Comparison of ENCODE assay signal across 8 cellular contexts in genomic region chr14:105448706-105449111, GRCh38. TPM values are rescaled to one million over a fixed set of nuclear protein-coding genes. Genes with fewer than 3 reads are reported as not detected.
DNase-seq lines count a peak whose midpoint lies in the region; ATAC-seq, FAIRE-seq and TF ChIP-seq lines count a peak whose summit lies in the region.

No MANE protein-coding gene starts in this region.

- no peaks in the 10 kb centered on the region for H3K9me3 ChIP-seq in AG04450 (ENCODE audit: control insufficient read depth, insufficient read depth, low read length)
- no peaks in the 10 kb centered on the region for H3K9me3 ChIP-seq in Panc1 (ENCODE audit: control insufficient read depth, insufficient read depth, low read depth, low read length)
- no peaks in the 10 kb centered on the region for H3K9me3 ChIP-seq in ovary
- no peaks in the 10 kb centered on the region for H3K9me3 ChIP-seq in thoracic aorta

- peak; percentile 52 for ATAC-seq in GM19455 (IDR thresholded peaks at IDR 0.05; ENCODE audit: unreplicated experiment)
- ATAC-seq in Panc1, result peak; percentile 91
- ATAC-seq in thoracic aorta (ENCODE audit: insufficient number of reproducible peaks, low FRiP score, low read depth), result no peak
- no peak for ATAC-seq in GM18858 (IDR thresholded peaks at IDR 0.05; ENCODE audit: unreplicated experiment)

- peak; percentile 6 for DNase-seq in AG04450 (ENCODE audit: low read depth, low spot score)
- DNase-seq in Panc1 (ENCODE audit: low read depth, low spot score), result peak; percentile 7
- DNase-seq in activated effector memory CD4-positive, alpha-beta T cell treated with anti-CD3 and anti-CD28 coated beads, Interleukin-2, amount 50 U/mL, for 16 hours, result peak; percentile 88
- peak; percentile 88 to 96 for DNase-seq in frontal cortex (ENCODE audit: low spot score in 2 of 2)
- peak in 4 of 5 donors; percentile 66 to 74 (median 69) for DNase-seq in ovary
- no peak for DNase-seq in thoracic aorta (ENCODE audit: low spot score)

- no peaks in the 10 kb centered on the region for H3K4me1 ChIP-seq in Panc1 (ENCODE audit: control insufficient read depth, insufficient read depth, low read length)
- H3K4me1 ChIP-seq in ovary (ENCODE audit: insufficient read depth), result no peaks in the 10 kb centered on the region
- H3K4me1 ChIP-seq in thoracic aorta (ENCODE audit: control insufficient read depth in 1 of 2, low read depth in 2 of 2), result peaks cover 0 to 15% of the 10 kb centered on the region in 2 donors

- in situ Hi-C loops in Panc1 (cut with HindIII; ENCODE audit: low pct_unique_long_range_greater_than_20kb, low sequenced_read_pairs), result no loop called here

- H3K4me3 ChIP-seq in AG04450 (ENCODE audit: low read depth, low read length) (no peak overlapping the region), Panc1 (ENCODE audit: low read depth in 2 of 2, low read length in 2 of 2) (no peak overlapping the region), ovary (no peak overlapping the region), thoracic aorta (no peak overlapping the region)

- 26 to 51% (median 43%) methylated on average over 6 to 16 of the region's 16 CpGs for WGBS in ovary, 3 donors

- H3K36me3 ChIP-seq in Panc1 (ENCODE audit: control insufficient read depth, insufficient read depth, low read length) (no peaks in the 10 kb centered on the region; the same call in 1 of the 2 replicates), ovary (no peaks in the 10 kb centered on the region), thoracic aorta (peaks cover 21% of the 10 kb centered on the region)

- TF ChIP-seq CTCF in AG04450 (IDR thresholded peaks at IDR 0.05; ENCODE audit: low read depth, low read length), result peak; percentile 85
- TF ChIP-seq CTCF in Panc1 (IDR thresholded peaks at IDR 0.05), result peak; percentile 88
- TF ChIP-seq CTCF in ovary (IDR thresholded peaks at IDR 0.05), result peak; percentile 53 to 78 (median 59)
- TF ChIP-seq CTCF in thoracic aorta (IDR thresholded peaks at IDR 0.05), result peak; percentile 93

- CTCF ChIA-PET in AG04450 (lab: Charles Lee), result interaction anchor here (0.5 to 1.0 kb wide), 6 partner anchors 13 to 1534 kb away, joined by 3 to 5 read pairs (median 4); no protein-coding TSS in a partner anchor
- CTCF ChIA-PET in Panc1 (lab: Charles Lee), result interaction anchor here (0.8 kb wide), 1 partner anchor 10 kb away, joined by 3 read pairs; no protein-coding TSS in a partner anchor

- H3K27me3 ChIP-seq in AG04450 (ENCODE audit: control insufficient read depth, insufficient read depth, low read length), result no peaks in the 10 kb centered on the region
- H3K27me3 ChIP-seq in Panc1 (ENCODE audit: control insufficient read depth, insufficient read depth, low read length), result no peaks in the 10 kb centered on the region
- H3K27me3 ChIP-seq in ovary, result no peaks in the 10 kb centered on the region
- no peaks in the 10 kb centered on the region for H3K27me3 ChIP-seq in thoracic aorta (replicated peaks; ENCODE audit: insufficient read depth)

- no peak overlapping the region for H3K27ac ChIP-seq in AG04450 (ENCODE audit: low read depth, low read length)
- H3K27ac ChIP-seq in Panc1 (ENCODE audit: low read length), result no peak overlapping the region
- H3K27ac ChIP-seq in ovary, result no peak overlapping the region
- H3K27ac ChIP-seq in thoracic aorta, result peak overlapping the region in 1 of 2 donors; percentile 9

- intact Hi-C loops in Panc1 (cut with micrococcal nuclease; ENCODE audit: unreplicated experiment) (no loop called here), ovary (cut with DNase I) (no loop called here)

- no peak for FAIRE-seq in frontal cortex (lab: Jason Lieb, UNC)

- TF ChIP-seq POLR2A in ovary (IDR thresholded peaks at IDR 0.05), result no peak

- BruUV-seq in Panc1 (replicated peaks; lab: Mats Ljungman, UMichigan), result no TSS peak

- TF ChIP-seq EP300 in ovary (IDR thresholded peaks at IDR 0.05), result no peak

- POLR2A ChIA-PET in AG04450 (lab: Yijun Ruan, JAX), result interaction anchor here (0.6 kb wide), 1 partner anchor 25 kb away, joined by 5 read pairs; no protein-coding TSS in a partner anchor
- POLR2A ChIA-PET in Panc1 (lab: Charles Lee), result no interaction called here

RNA-seq across cellular contexts. Expression of gene CRIP2, which starts 25.9 kb away (rescaled TPM):
- 28.2 and 43.8 TPM in 2 replicates for polyA plus RNA-seq in AG04450 (2011; rRNA removed)
- 6.6 and 9.3 TPM in 2 replicates for polyA minus RNA-seq in AG04450 (2011; rRNA and poly(A)+ RNA removed)
- 280 TPM for total RNA-seq in Panc1 (2021; ENCODE audit: unreplicated experiment)
- 1,001 TPM for polyA plus RNA-seq in Panc1 (2012; ENCODE audit: insufficient read length)
- total RNA-seq in frontal cortex, result 88.0 TPM
- total RNA-seq in ovary, result 100 to 1,000 TPM in 1 of 7 donors, 10 to 100 TPM in 6; 21.3 to 242 (median 47.8) TPM
- polyA plus RNA-seq in ovary, result 10 to 100 TPM in 1 of 2 donors, under 1 TPM in 1; 0.35 to 95.1 TPM
- 100 to 1,000 TPM; 307 to 748 TPM for total RNA-seq in thoracic aorta

RNA-seq across cellular contexts. Expression of gene MTA1, which starts 29.1 kb away (rescaled TPM):
- polyA plus RNA-seq in AG04450 (2011; rRNA removed) (36.0 and 48.0 TPM in 2 replicates), ovary (10 to 100 TPM; 23.0 to 72.3 TPM)
- polyA minus RNA-seq in AG04450 (2011; rRNA and poly(A)+ RNA removed), result 43.6 and 52.1 TPM in 2 replicates
- total RNA-seq in Panc1 (2021; ENCODE audit: unreplicated experiment) (105 TPM), frontal cortex (42.0 TPM), ovary (100 to 1,000 TPM in 5 of 7 donors, 10 to 100 TPM in 2; 45.7 to 128 (median 112) TPM), thoracic aorta (10 to 100 TPM; 77.2 to 84.1 TPM)
- 102 TPM for polyA plus RNA-seq in Panc1 (2012; ENCODE audit: insufficient read length)

RNA-seq across cellular contexts. Expression of gene CRIP1, which starts 38.0 kb away (rescaled TPM):
- 0.74 and 0.86 TPM in 2 replicates for polyA plus RNA-seq in AG04450 (2011; rRNA removed)
- not detected in 2 replicates for polyA minus RNA-seq in AG04450 (2011; rRNA and poly(A)+ RNA removed)
- 1,056 TPM for total RNA-seq in Panc1 (2021; ENCODE audit: unreplicated experiment)
- 2,110 TPM for polyA plus RNA-seq in Panc1 (2012; ENCODE audit: insufficient read length)
- total RNA-seq in frontal cortex, result not detected
- 10 to 100 TPM in 5 of 7 donors, 1 to 10 TPM in 2; 3.2 to 72.8 (median 26.4) TPM for total RNA-seq in ovary
- 100 to 1,000 TPM in 1 of 2 donors, 1 to 10 TPM in 1; 7.2 to 116 TPM for polyA plus RNA-seq in ovary
- total RNA-seq in thoracic aorta, result 100 to 1,000 TPM in 1 of 2 donors, 10 to 100 TPM in 1; 75.4 to 325 TPM

RNA-seq across cellular contexts. Expression of gene TEDC1, which starts 42.3 kb away (rescaled TPM):
- polyA plus RNA-seq in AG04450 (2011; rRNA removed), result 1.7 and 1.9 TPM in 2 replicates
- polyA minus RNA-seq in AG04450 (2011; rRNA and poly(A)+ RNA removed), result 0.22 and 0.64 TPM in 2 replicates
- 47.8 TPM for total RNA-seq in Panc1 (2021; ENCODE audit: unreplicated experiment)
- polyA plus RNA-seq in Panc1 (2012; ENCODE audit: insufficient read length), result 42.5 TPM
- total RNA-seq in frontal cortex, result 5.7 TPM
- total RNA-seq in ovary, result 1 to 10 TPM; 2.6 to 8.2 (median 3.8) TPM
- 1 to 10 TPM in 1 of 2 donors, not detected in 1; 5.3 TPM for polyA plus RNA-seq in ovary
- total RNA-seq in thoracic aorta, result 10 to 100 TPM in 1 of 2 donors, 1 to 10 TPM in 1; 7.8 to 42.1 TPM

RNA-seq across cellular contexts. Expression of gene TEX22, which starts 50.4 kb away (rescaled TPM):
- polyA plus RNA-seq in AG04450 (2011; rRNA removed), result 0.05 and 0.14 TPM in 2 replicates
- 0.14 and 0.39 TPM in 2 replicates for polyA minus RNA-seq in AG04450 (2011; rRNA and poly(A)+ RNA removed)
- total RNA-seq in Panc1 (2021; ENCODE audit: unreplicated experiment), result 2.9 TPM
- polyA plus RNA-seq in Panc1 (2012; ENCODE audit: insufficient read length), result 0.62 TPM
- total RNA-seq in frontal cortex, result 0.41 TPM
- 1 to 10 TPM in 5 of 7 donors, under 1 TPM in 2; 0.11 to 5.1 (median 2.5) TPM for total RNA-seq in ovary
- under 1 TPM in 1 of 2 donors, not detected in 1; 0.59 TPM for polyA plus RNA-seq in ovary
- total RNA-seq in thoracic aorta, result not detected

Comparison
In these comparisons a context has a peak if more than half of its experiments do, and no peak if none do; other contexts are left out.
1. ATAC-seq: peak in GM19455 (single experiment) and Panc1 (single experiment); none in thoracic aorta (single experiment) and GM18858 (single experiment).
2. Peak in every context shown above with its lines, with median percentiles within 50 percentile points of each other: CTCF ChIP-seq.